In the genomic region with DNA sequence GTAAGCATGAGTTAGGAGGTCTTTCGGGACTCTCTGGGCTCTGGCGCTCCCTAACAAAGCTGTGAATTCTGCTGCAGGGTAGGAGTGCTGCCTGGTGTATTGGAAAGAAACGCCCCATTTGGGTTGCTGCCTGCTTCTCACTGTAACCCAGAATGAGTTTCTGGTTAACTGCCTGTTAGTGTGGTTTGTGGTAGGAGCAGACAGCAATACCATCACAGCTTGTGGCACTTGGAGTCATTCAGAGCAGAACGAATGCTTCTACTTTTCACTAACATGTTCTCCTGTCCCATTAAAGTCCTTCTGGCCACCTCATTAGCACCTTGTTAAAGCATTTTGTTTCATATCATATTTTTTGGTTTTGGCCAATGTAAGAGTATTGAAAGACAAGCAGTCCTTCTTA, we compare ENCODE assay signal across 13 cellular contexts. TPM values are rescaled to one million over a fixed set of nuclear protein-coding genes. Genes with fewer than 3 reads are reported as not detected.
DNase-seq lines count a peak whose midpoint lies in the region; ATAC-seq, FAIRE-seq and TF ChIP-seq lines count a peak whose summit lies in the region.
"Had no signal": no experiment of that assay in that cellular context is flagged by ENCODE, and none has a peak within 500 bp of the region (broad histone marks: within the 10 kb centered on the region; RNA-seq: fewer than 3 reads in every experiment).

No MANE protein-coding gene starts in this region.

- H3K27ac ChIP-seq in osteoblast (ENCODE audit: low read depth, low read length): peak overlapping the region; percentile 33
- no peak overlapping the region for H3K27ac ChIP-seq in small intestine (ENCODE audit: low read depth in 1 of 2, low read length in 1 of 2)
- H3K27ac ChIP-seq: sigmoid colon had no signal

- no peak for TF ChIP-seq CTCF in activated CD8-positive, alpha-beta T cell treated with anti-CD3 and anti-CD28 coated beads for 36 hours (IDR thresholded peaks at IDR 0.05)
- no peak for TF ChIP-seq CTCF in osteoblast (IDR thresholded peaks at IDR 0.05; ENCODE audit: extremely low read depth, low read depth, low read length)

- FAIRE-seq in small intestine (lab: Jason Lieb, UNC): no peak

- no peak overlapping the region for H3K27ac Mint-ChIP-seq in activated CD8-positive, alpha-beta T cell treated with anti-CD3 and anti-CD28 coated beads for 36 hours

- H3K27me3 ChIP-seq in osteoblast (ENCODE audit: insufficient read depth, low read length) (no peaks in the 10 kb centered on the region), small intestine (ENCODE audit: control insufficient read depth in 2 of 2, insufficient read depth in 2 of 2, low read length in 2 of 2) (no peaks in the 10 kb centered on the region)
- H3K27me3 ChIP-seq: sigmoid colon had no signal

- POLR2A ChIA-PET in activated CD8-positive, alpha-beta T cell treated with anti-CD3 and anti-CD28 coated beads for 36 hours (lab: Charles Lee): no interaction called here

- H3K4me1 Mint-ChIP-seq in activated CD8-positive, alpha-beta T cell treated with anti-CD3 and anti-CD28 coated beads for 36 hours (ENCODE audit: low read depth): peaks cover 11% of the 10 kb centered on the region

- H3K9me3 ChIP-seq in osteoblast (ENCODE audit: low read depth, low read length) (no peaks in the 10 kb centered on the region), small intestine (ENCODE audit: control insufficient read depth, low read depth) (no peaks in the 10 kb centered on the region)
- H3K9me3 ChIP-seq: sigmoid colon had no signal

- H2AFZ ChIP-seq in osteoblast (ENCODE audit: low read length): peak overlapping the region; percentile 44

- WGBS in small intestine, 3 donors: 77 to 93% (median 89%) methylated on average over 4 of the region's 4 CpGs

- H4K20me1 ChIP-seq in osteoblast (ENCODE audit: insufficient read depth, low read length): no peaks in the 10 kb centered on the region

- H3K9me3 Mint-ChIP-seq in activated CD8-positive, alpha-beta T cell treated with anti-CD3 and anti-CD28 coated beads for 36 hours: no peaks in the 10 kb centered on the region

- H3K36me3 Mint-ChIP-seq in activated CD8-positive, alpha-beta T cell treated with anti-CD3 and anti-CD28 coated beads for 36 hours (ENCODE audit: low read depth): no peaks in the 10 kb centered on the region

- H3K27me3 Mint-ChIP-seq in activated CD8-positive, alpha-beta T cell treated with anti-CD3 and anti-CD28 coated beads for 36 hours: no peaks in the 10 kb centered on the region

- no peaks in the 10 kb centered on the region for H3K79me2 ChIP-seq in osteoblast (ENCODE audit: insufficient read depth, low read length)

- CTCF ChIA-PET in activated CD8-positive, alpha-beta T cell treated with anti-CD3 and anti-CD28 coated beads for 36 hours (lab: Charles Lee): interaction anchor here (1.0 to 1.5 kb wide), 3 partner anchors 97 to 223 kb away, joined by 3 to 4 read pairs (median 4); no protein-coding TSS in a partner anchor

- DNase-seq in ELR (ENCODE audit: low read depth): peak; percentile 21
- peak; percentile 11 for DNase-seq in activated CD8-positive, alpha-beta T cell treated with anti-CD3 and anti-CD28 coated beads for 36 hours
- DNase-seq in osteoblast (ENCODE audit: insufficient read length, low spot score, missing footprints): peak; percentile 53
- no peak for DNase-seq in small intestine
- DNase-seq in activated effector memory CD4-positive, alpha-beta T cell treated with Interleukin-2 at 50 U/mL for 16 hours: no peak
- DNase-seq: activated T-cell treated with anti-CD3 and anti-CD28 coated beads for 4 hours, head of caudate nucleus, mesendoderm, NCI-H524, sigmoid colon had no signal

- intact Hi-C loops in activated CD8-positive, alpha-beta T cell treated with anti-CD3 and anti-CD28 coated beads for 36 hours (cut with micrococcal nuclease): no loop called here

- peaks cover 3% of the 10 kb centered on the region for H3K36me3 ChIP-seq in osteoblast (ENCODE audit: insufficient read depth, low read length)
- no peaks in the 10 kb centered on the region for H3K36me3 ChIP-seq in small intestine (ENCODE audit: control insufficient read depth in 2 of 2, insufficient read depth in 2 of 2, low read length in 2 of 2)
- H3K36me3 ChIP-seq: sigmoid colon had no signal

- H3K4me3 ChIP-seq in osteoblast (ENCODE audit: insufficient read depth, low read length) (peak overlapping the region; percentile 8), small intestine (ENCODE audit: low read depth in 1 of 2, low read length in 2 of 2) (no peak overlapping the region)
- H3K4me3 ChIP-seq: sigmoid colon had no signal

- peaks cover 63% of the 10 kb centered on the region for H3K4me1 ChIP-seq in osteoblast (ENCODE audit: insufficient read depth, low read length)
- peaks cover 0 to 11% of the 10 kb centered on the region in 2 donors for H3K4me1 ChIP-seq in small intestine (ENCODE audit: control insufficient read depth in 2 of 2, insufficient read depth in 1 of 2, low read depth in 1 of 2, low read length in 1 of 2)

- H3K4me3 Mint-ChIP-seq in activated CD8-positive, alpha-beta T cell treated with anti-CD3 and anti-CD28 coated beads for 36 hours: no peak overlapping the region

- peak overlapping the region; percentile 62 for H3K4me2 ChIP-seq in osteoblast (ENCODE audit: insufficient read depth, low read length)

- ATAC-seq in HG02870 (IDR thresholded peaks at IDR 0.05; ENCODE audit: unreplicated experiment): peak; percentile 63
- ATAC-seq in activated CD8-positive, alpha-beta T cell treated with anti-CD3 and anti-CD28 coated beads for 36 hours: peak; percentile 39
- no peak for ATAC-seq in HG02840 (IDR thresholded peaks at IDR 0.05; ENCODE audit: low FRiP score, unreplicated experiment)
- no peak for ATAC-seq in HG03571 (IDR thresholded peaks at IDR 0.05; ENCODE audit: unreplicated experiment)

RNA-seq across cellular contexts. Expression of a gene that starts 18.1 kb away (rescaled TPM):
- 1 to 10 TPM; 3.2 to 4.7 TPM for total RNA-seq in activated CD8-positive, alpha-beta T cell treated with anti-CD3 and anti-CD28 coated beads for 36 hours
- total RNA-seq in osteoblast: 15.6 and 19.9 TPM in 2 replicates
- 1 to 10 TPM; 3.0 to 3.8 (median 3.4) TPM for polyA plus RNA-seq in small intestine

Comparison
In these comparisons a context has a peak if more than half of its experiments do, and no peak if none do; other contexts are left out.
1. DNase-seq: peak in ELR (single experiment), activated CD8-positive, alpha-beta T cell treated with anti-CD3 and anti-CD28 coated beads for 36 hours (single experiment) and osteoblast (single experiment); none in small intestine (single experiment) and activated effector memory CD4-positive, alpha-beta T cell treated with Interleukin-2 at 50 U/mL for 16 hours (single experiment).
2. ATAC-seq: peak in HG02870 (single experiment) and activated CD8-positive, alpha-beta T cell treated with anti-CD3 and anti-CD28 coated beads for 36 hours (single experiment); none in HG02840 (single experiment) and HG03571 (single experiment).